Comparison of ENCODE assay signal across 3 cellular contexts in the genomic region with DNA sequence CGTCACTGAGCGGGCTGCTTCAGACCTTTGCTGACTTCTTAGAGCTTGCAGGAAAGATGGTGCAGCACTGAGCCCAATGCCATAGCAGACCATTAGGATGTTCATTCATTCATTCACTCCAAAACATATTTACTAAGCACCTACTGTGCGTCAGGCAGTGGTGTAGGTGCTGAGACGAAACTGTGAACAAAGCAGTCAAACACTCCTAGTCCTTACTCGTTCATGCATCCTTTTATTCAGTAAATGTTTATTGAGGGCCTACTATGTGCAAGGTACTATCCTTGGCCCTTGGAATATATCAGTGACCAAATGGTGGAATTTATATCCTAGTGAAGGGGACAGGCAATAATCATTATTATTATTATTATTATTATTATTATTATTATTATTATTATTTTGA.
TF ChIP-seq lines count a peak whose summit lies in the region.

No MANE protein-coding gene starts in this region.

TF ChIP-seq in HepG2, 621 proteins besides CTCF, POLR2A, EP300 and RAD21:
- TF ChIP-seq ZKSCAN1 (IDR thresholded peaks at IDR 0.05; ENCODE audit: low read length), result peak; percentile 80
- no peak for TF ChIP-seq ZSCAN31 (CRISPR knock-in tag; IDR thresholded peaks at IDR 0.05; ENCODE audit: low read depth)
- no peak for TF ChIP-seq ZNF234 (CRISPR knock-in tag; conservative IDR thresholded peaks at IDR 0.05)
- no peak for TF ChIP-seq ZNF737 (CRISPR knock-in tag; IDR thresholded peaks at IDR 0.05; ENCODE audit: borderline replicate concordance)
- no peak for TF ChIP-seq NR2F6 (IDR thresholded peaks at IDR 0.05)
- no peak for TF ChIP-seq NR2F6 (CRISPR knock-in tag; IDR thresholded peaks at IDR 0.05)
TF ChIP-seq in HepG2: peak in this region for 1.

TF ChIP-seq in WTC11, 78 proteins besides CTCF, POLR2A, EP300 and RAD21:
- no peak for TF ChIP-seq IRF2 (CRISPR knock-in tag; IDR thresholded peaks at IDR 0.05; ENCODE audit: borderline replicate concordance, low read depth)
- TF ChIP-seq HMGA2 (CRISPR knock-in tag; IDR thresholded peaks at IDR 0.05), result peak; percentile 65
- TF ChIP-seq, protein P1, sequence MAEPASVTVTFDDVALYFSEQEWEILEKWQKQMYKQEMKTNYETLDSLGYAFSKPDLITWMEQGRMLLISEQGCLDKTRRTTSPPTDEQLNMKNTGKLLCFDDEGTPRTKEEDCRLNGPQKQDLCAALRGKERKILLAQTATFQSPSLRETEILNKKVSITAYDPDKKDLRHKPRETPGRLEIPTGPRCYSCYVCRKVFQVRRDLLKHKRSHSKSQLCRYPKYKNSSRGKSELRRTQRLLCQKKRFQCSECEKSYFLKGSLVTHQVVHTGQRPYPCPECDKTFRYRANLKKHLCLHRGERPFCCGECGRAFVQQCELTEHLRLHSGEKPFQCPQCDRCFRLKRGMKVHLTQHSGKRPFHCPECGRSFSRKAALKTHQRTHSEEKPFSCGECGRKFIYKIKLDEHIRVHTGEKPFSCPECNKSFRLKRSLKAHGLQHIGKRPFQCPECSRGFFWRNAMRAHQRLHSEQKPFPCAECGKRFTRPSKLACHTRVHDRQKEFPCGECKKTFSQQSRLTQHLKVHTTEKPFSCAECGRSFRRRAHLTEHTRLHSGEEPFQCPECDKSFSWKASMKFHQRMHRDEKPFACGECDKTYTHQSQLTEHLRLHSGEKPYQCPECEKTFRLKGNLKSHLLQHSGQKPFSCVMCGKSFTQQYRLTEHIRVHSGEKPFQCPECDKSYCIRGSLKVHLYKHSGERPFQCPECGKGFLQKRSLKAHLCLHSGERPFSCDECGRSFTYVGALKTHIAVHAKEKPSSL (CRISPR knock-in tag; conservative IDR thresholded peaks at IDR 0.05), result no peak
- no peak for TF ChIP-seq PRRX2 (CRISPR knock-in tag; IDR thresholded peaks at IDR 0.05)
- no peak for TF ChIP-seq KAT7 (CRISPR knock-in tag; IDR thresholded peaks at IDR 0.05; ENCODE audit: borderline replicate concordance)
TF ChIP-seq in WTC11: peak in this region for 1.

TF ChIP-seq in K562, 482 proteins besides CTCF, POLR2A, EP300 and RAD21:
- TF ChIP-seq ZKSCAN1 (IDR thresholded peaks at IDR 0.05; ENCODE audit: low read depth, low read length), result peak; percentile 86
- TF ChIP-seq ZNF133 (CRISPR knock-in tag; IDR thresholded peaks at IDR 0.05), result no peak
- TF ChIP-seq ZNF24 (IDR thresholded peaks at IDR 0.05), result 0 out of 2 replicates have a peak, but pooled peaks have one; percentile 40
- TF ChIP-seq, protein P2, sequence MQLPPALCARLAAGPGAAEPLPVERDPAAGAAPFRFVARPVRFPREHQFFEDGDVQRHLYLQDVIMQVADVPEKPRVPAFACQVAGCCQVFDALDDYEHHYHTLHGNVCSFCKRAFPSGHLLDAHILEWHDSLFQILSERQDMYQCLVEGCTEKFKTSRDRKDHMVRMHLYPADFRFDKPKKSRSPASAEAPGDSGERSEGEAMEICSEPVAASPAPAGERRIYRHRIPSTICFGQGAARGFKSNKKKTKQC (CRISPR knock-in tag; IDR thresholded peaks at IDR 0.05), result no peak
- no peak for TF ChIP-seq ZNF184 (CRISPR knock-in tag; IDR thresholded peaks at IDR 0.05)
